Comparison of ENCODE assay signal across 8 cellular contexts in genomic region chr6:73723480-73723879, GRCh38. TPM values are rescaled to one million over a fixed set of nuclear protein-coding genes. Genes with fewer than 3 reads are reported as not detected.
DNase-seq lines count a peak whose midpoint lies in the region; ATAC-seq and TF ChIP-seq lines count a peak whose summit lies in the region.
"Not testable (repeated sequence)": the region's sequence is repeated elsewhere in the genome, so short reads cannot be mapped to it uniquely, and the experiment has no call there.
"Had no signal": no experiment of that assay in that cellular context is flagged by ENCODE, and none has a peak within 500 bp of the region (broad histone marks: within the 10 kb centered on the region; RNA-seq: fewer than 3 reads in every experiment).

No MANE protein-coding gene starts in this region.

- not testable (repeated sequence) for H3K9ac ChIP-seq in parathyroid adenoma

- H3K27ac Mint-ChIP-seq in activated CD8-positive, alpha-beta T cell treated with anti-CD3 and anti-CD28 coated beads for 36 hours: peak overlapping the region; percentile 76

- not testable (repeated sequence) for H3K4me1 ChIP-seq in RWPE2 (ENCODE audit: insufficient read depth, poor library complexity, severe bottlenecking); right cardiac atrium (ENCODE audit: control insufficient read depth, insufficient read depth, low read length)
- peaks cover 15% of the 10 kb centered on the region for H3K4me1 ChIP-seq in parathyroid adenoma

- 62% methylated on average over 2 of the region's 2 CpGs for WGBS in right cardiac atrium

- H3K27ac ChIP-seq in RWPE2 (ENCODE audit: poor library complexity, severe bottlenecking): peak overlapping the region; percentile 28
- H3K27ac ChIP-seq in brain microvascular endothelial cell: peak overlapping the region; percentile 92
- H3K27ac ChIP-seq in right cardiac atrium (ENCODE audit: low read length): peak overlapping the region; percentile 92
- peak overlapping the region; percentile 21 for H3K27ac ChIP-seq in parathyroid adenoma

- ATAC-seq in RWPE2 (ENCODE audit: low read depth); activated CD8-positive, alpha-beta T cell treated with anti-CD3 and anti-CD28 coated beads for 36 hours: not testable (repeated sequence)
- ATAC-seq in Right ventricle myocardium inferior (peak; percentile 70), right cardiac atrium (peak; percentile 57 to 64)

- H3K9me3 Mint-ChIP-seq in activated CD8-positive, alpha-beta T cell treated with anti-CD3 and anti-CD28 coated beads for 36 hours: not testable (repeated sequence)

- H3K4me1 Mint-ChIP-seq in activated CD8-positive, alpha-beta T cell treated with anti-CD3 and anti-CD28 coated beads for 36 hours (ENCODE audit: low read depth): peaks cover 34% of the 10 kb centered on the region

- peak; percentile 26 for DNase-seq in EH (ENCODE audit: low read depth)
- DNase-seq in RWPE2 (ENCODE audit: low spot score); activated CD8-positive, alpha-beta T cell treated with anti-CD3 and anti-CD28 coated beads for 36 hours; brain microvascular endothelial cell; Right ventricle myocardium inferior (ENCODE audit: missing footprints); right cardiac atrium: not testable (repeated sequence)

- H3K36me3 ChIP-seq in RWPE2 (ENCODE audit: low read depth): peaks cover 64% of the 10 kb centered on the region
- not testable (repeated sequence) for H3K36me3 ChIP-seq in brain microvascular endothelial cell (replicated peaks); parathyroid adenoma (ENCODE audit: control insufficient read depth, insufficient read depth, low read length)

- not testable (repeated sequence) for H3K4me3 ChIP-seq in RWPE2 (ENCODE audit: severe bottlenecking); brain microvascular endothelial cell (ENCODE audit: low read depth, low read length); right cardiac atrium (ENCODE audit: low read length); parathyroid adenoma (ENCODE audit: low read depth, low read length)

- not testable (repeated sequence) for H3K4me3 Mint-ChIP-seq in activated CD8-positive, alpha-beta T cell treated with anti-CD3 and anti-CD28 coated beads for 36 hours

- TF ChIP-seq CTCF in RWPE2 (IDR thresholded peaks at IDR 0.05; ENCODE audit: poor library complexity, severe bottlenecking); activated CD8-positive, alpha-beta T cell treated with anti-CD3 and anti-CD28 coated beads for 36 hours (IDR thresholded peaks at IDR 0.05); brain microvascular endothelial cell (IDR thresholded peaks at IDR 0.05; ENCODE audit: low read depth, low read length, missing control alignments); parathyroid adenoma (IDR thresholded peaks at IDR 0.05): not testable (repeated sequence)

- H2AFZ ChIP-seq in parathyroid adenoma: not testable (repeated sequence)

- H3K36me3 Mint-ChIP-seq in activated CD8-positive, alpha-beta T cell treated with anti-CD3 and anti-CD28 coated beads for 36 hours (ENCODE audit: low read depth): not testable (repeated sequence)

- intact Hi-C loops in activated CD8-positive, alpha-beta T cell treated with anti-CD3 and anti-CD28 coated beads for 36 hours (cut with micrococcal nuclease); Right ventricle myocardium inferior (cut with DNase I); right cardiac atrium (cut with DNase I): not testable (repeated sequence)

- CTCF ChIA-PET in activated CD8-positive, alpha-beta T cell treated with anti-CD3 and anti-CD28 coated beads for 36 hours (lab: Charles Lee): interaction anchor here (5.4 kb wide), 1 partner anchor 9 kb away, joined by 37 read pairs; no protein-coding TSS in a partner anchor

- not testable (repeated sequence) for H3K79me2 ChIP-seq in parathyroid adenoma

- POLR2A ChIA-PET in activated CD8-positive, alpha-beta T cell treated with anti-CD3 and anti-CD28 coated beads for 36 hours (lab: Charles Lee): interaction anchor here (0.6 kb wide), 1 partner anchor 24 kb away, joined by 5 read pairs; no protein-coding TSS in a partner anchor

- not testable (repeated sequence) for H3K4me2 ChIP-seq in parathyroid adenoma (ENCODE audit: low read length)

- H3K9me3 ChIP-seq in RWPE2 (ENCODE audit: severe bottlenecking); right cardiac atrium (ENCODE audit: control insufficient read depth, low read length); parathyroid adenoma (ENCODE audit: control insufficient read depth, low read length): not testable (repeated sequence)

- not testable (repeated sequence) for H3K27me3 ChIP-seq in RWPE2 (ENCODE audit: insufficient read depth, poor library complexity, severe bottlenecking); brain microvascular endothelial cell (replicated peaks); right cardiac atrium (ENCODE audit: control insufficient read depth, insufficient read depth); parathyroid adenoma (ENCODE audit: control insufficient read depth, insufficient read depth, low read length)

- in situ Hi-C loops in brain microvascular endothelial cell (cut with HindIII; ENCODE audit: low pct_ligation_motif_present, low sequenced_read_pairs): not testable (repeated sequence)

- H3K27me3 Mint-ChIP-seq in activated CD8-positive, alpha-beta T cell treated with anti-CD3 and anti-CD28 coated beads for 36 hours: not testable (repeated sequence)

RNA-seq across cellular contexts. Expression of gene CD109, which starts 27.5 kb away (rescaled TPM):
- 10 to 100 TPM in 1 of 2 experiments, 1 to 10 TPM in 1; 9.5 to 10.6 TPM for total RNA-seq in activated CD8-positive, alpha-beta T cell treated with anti-CD3 and anti-CD28 coated beads for 36 hours
- 7.3 TPM for total RNA-seq in Right ventricle myocardium inferior
- 10 to 100 TPM; 18.4 to 36.5 (median 31.0) TPM for total RNA-seq in right cardiac atrium
- 6.6 TPM for polyA plus RNA-seq in right cardiac atrium
- total RNA-seq: HT-29 had no signal

Comparison
In these comparisons a context has a peak if more than half of its experiments do, and no peak if none do; other contexts are left out.
1. H3K27ac ChIP-seq: peak in every context shown above with its lines; median percentile 92 in brain microvascular endothelial cell; 92 in right cardiac atrium; 28 in RWPE2; 21 in parathyroid adenoma.